8 cellular contexts compared by ENCODE assay signal in genomic region chr12:53561590-53561953, GRCh38. TPM values are rescaled to one million over a fixed set of nuclear protein-coding genes. Genes with fewer than 3 reads are reported as not detected.
DNase-seq lines count a peak whose midpoint lies in the region; ATAC-seq, FAIRE-seq and TF ChIP-seq lines count a peak whose summit lies in the region.

No MANE protein-coding gene starts in this region.

- POLR2A ChIA-PET in Caco-2 (lab: Charles Lee) (interaction anchor here (0.7 kb wide), 1 partner anchor 62 kb away, joined by 3 read pairs; no protein-coding TSS in a partner anchor), GM10248 (lab: Yijun Ruan, JAX) (no interaction called here)

- CTCF ChIA-PET in Caco-2 (lab: Charles Lee) (no interaction called here), GM10248 (lab: Yijun Ruan, JAX) (interaction anchor here (0.7 to 3.9 kb wide), 4 partner anchors 11 to 19 kb away, joined by 3 to 18 read pairs (median 8); no protein-coding TSS in a partner anchor)

- no peak for ATAC-seq in GM21381 (IDR thresholded peaks at IDR 0.05; ENCODE audit: unreplicated experiment)

- no peaks in the 10 kb centered on the region for H3K27me3 ChIP-seq in Caco-2 (replicated peaks; ENCODE audit: control insufficient read depth, insufficient read depth, low read length)
- H3K27me3 ChIP-seq in MG63: no peaks in the 10 kb centered on the region
- H3K27me3 ChIP-seq in breast epithelium: no peaks in the 10 kb centered on the region

- DNase-seq in Caco-2 (no peak), MG63 (no peak), breast epithelium (ENCODE audit: low spot score in 2 of 2) (no peak), myocyte (ENCODE audit: low read depth) (peak; percentile 64), GM10248 (ENCODE audit: extremely low spot score) (no peak), GM19239 (ENCODE audit: insufficient read length, low spot score) (no peak)
- DNase-seq in stimulated activated CD4-positive, alpha-beta T cell treated with anti-CD3 and anti-CD28 coated beads, Interleukin-4, amount 100 ng/mL, for 1 hour: no peak

- peak overlapping the region; percentile 78 to 81 for H3K27ac ChIP-seq in breast epithelium

- no TSS peak for BruUV-seq in Caco-2 (replicated peaks; lab: Mats Ljungman, UMichigan)

- peaks cover 8% of the 10 kb centered on the region for H3K36me3 Mint-ChIP-seq in Caco-2 (ENCODE audit: insufficient read depth, unreplicated experiment)

- H3K4me3 ChIP-seq in Caco-2 (ENCODE audit: low read depth, low read length) (no peak overlapping the region), MG63 (peak overlapping the region; percentile 2; the same call in 1 of the 2 replicates), breast epithelium (no peak overlapping the region)

- H3K36me3 ChIP-seq in Caco-2 (ENCODE audit: control insufficient read depth, insufficient read depth, low read length): no peaks in the 10 kb centered on the region
- H3K36me3 ChIP-seq in MG63: no peaks in the 10 kb centered on the region; the same call in none of the 2 replicates
- H3K36me3 ChIP-seq in breast epithelium: no peaks in the 10 kb centered on the region

- no peaks in the 10 kb centered on the region for H3K27me3 Mint-ChIP-seq in Caco-2 (ENCODE audit: insufficient read depth, unreplicated experiment)

- no peak for TF ChIP-seq POLR2A in breast epithelium (IDR thresholded peaks at IDR 0.05)

- no peak overlapping the region for H3K4me3 Mint-ChIP-seq in Caco-2 (ENCODE audit: unreplicated experiment)

- TF ChIP-seq CTCF in Caco-2 (IDR thresholded peaks at IDR 0.05; ENCODE audit: insufficient read depth in 1 of 2, low read depth in 1 of 2, low read length in 1 of 2, severe bottlenecking in 1 of 2, unreplicated experiment in 1 of 2) (no peak), breast epithelium (IDR thresholded peaks at IDR 0.05) (no peak), GM10248 (IDR thresholded peaks at IDR 0.05; ENCODE audit: control extremely low read depth, extremely low read depth, low read depth, missing control alignments) (no peak)

- peak overlapping the region; percentile 49 for H3K27ac Mint-ChIP-seq in Caco-2 (ENCODE audit: unreplicated experiment)

- H3K9me3 Mint-ChIP-seq in Caco-2 (ENCODE audit: unreplicated experiment): no peaks in the 10 kb centered on the region

- H3K9me3 ChIP-seq in Caco-2 (no peaks in the 10 kb centered on the region), MG63 (no peaks in the 10 kb centered on the region), breast epithelium (no peaks in the 10 kb centered on the region)

- no peak for FAIRE-seq in GM19239 (lab: Jason Lieb, UNC)

- H3K4me1 Mint-ChIP-seq in Caco-2 (ENCODE audit: low read depth, unreplicated experiment): peaks cover 9% of the 10 kb centered on the region

- intact Hi-C loops in Caco-2 (cut with micrococcal nuclease; ENCODE audit: unreplicated experiment): no loop called here
- intact Hi-C loops in breast epithelium (cut with DNase I; ENCODE audit: low total_unique reads): loop anchor here (10.0 kb wide), 1 partner anchor 53 kb away; no protein-coding TSS in a partner anchor

- H3K4me1 ChIP-seq in Caco-2 (no peaks in the 10 kb centered on the region), breast epithelium (peaks cover 0 to 25% of the 10 kb centered on the region in 2 donors)

RNA-seq across cellular contexts. Expression of gene NPFF, which starts 54.3 kb away (rescaled TPM):
- total RNA-seq in Caco-2 (2022) (2.4 TPM in 1 of 2 replicates, not detected in the other), breast epithelium (under 1 TPM in 1 of 3 donors, not detected in 2; 0.98 TPM), myocyte (not detected in 2 replicates)
- total RNA-seq in MG63 (2014; rRNA removed; shearing (Covaris generic); ENCODE audit: low replicate concordance): not detected in 2 replicates
- polyA plus RNA-seq in myocyte (2012): not detected
